ENCODE assay signal across 9 cellular contexts in genomic region chr1:15696956-15697521, GRCh38. TPM values are rescaled to one million over a fixed set of nuclear protein-coding genes. Genes with fewer than 3 reads are reported as not detected.
DNase-seq lines count a peak whose midpoint lies in the region; ATAC-seq, FAIRE-seq and TF ChIP-seq lines count a peak whose summit lies in the region.
"Had no signal": no experiment of that assay in that cellular context is flagged by ENCODE, and none has a peak within 500 bp of the region (broad histone marks: within the 10 kb centered on the region; RNA-seq: fewer than 3 reads in every experiment).

No MANE protein-coding gene starts in this region.

- 0 out of 2 replicates have a peak overlapping the region, but pooled peaks have one; percentile 10 for H2AFZ ChIP-seq in MM.1S (ENCODE audit: low read length)

- no peaks in the 10 kb centered on the region for H3K9me3 ChIP-seq in MM.1S (replicated peaks; ENCODE audit: insufficient read depth, low read length)
- H3K9me3 ChIP-seq in mononuclear cell (ENCODE audit: low read depth, low read length) = no peaks in the 10 kb centered on the region
- H3K9me3 ChIP-seq in testis = no peaks in the 10 kb centered on the region

- no peaks in the 10 kb centered on the region for H4K20me1 ChIP-seq in MM.1S (ENCODE audit: insufficient read depth, low read length)

- H3K4me1 ChIP-seq in MM.1S (ENCODE audit: low read length) (peaks cover 15% of the 10 kb centered on the region), mononuclear cell (ENCODE audit: insufficient read depth, low read length) (peaks cover 34% of the 10 kb centered on the region), testis (peaks cover 9% of the 10 kb centered on the region)

- H3K9me2 ChIP-seq in MM.1S (replicated peaks; ENCODE audit: insufficient read depth, low read length) = no peaks in the 10 kb centered on the region

- H3K79me2 ChIP-seq in MM.1S (ENCODE audit: low read length) = peaks cover 76% of the 10 kb centered on the region

- H3K36me3 ChIP-seq in MM.1S (replicated peaks; ENCODE audit: insufficient read depth, low read length) = no peaks in the 10 kb centered on the region
- no peaks in the 10 kb centered on the region for H3K36me3 ChIP-seq in testis (ENCODE audit: low read depth, missing control alignments)

- H3K27ac ChIP-seq in MM.1S (ENCODE audit: low read length) (peak overlapping the region; percentile 91), testis (no peak overlapping the region)

- WGBS in testis, 2 donors = 57 to 63% methylated on average over 10 of the region's 10 CpGs

- intact Hi-C loops in testis (cut with DNase I; ENCODE audit: low total_unique reads) = no loop called here

- DNase-seq in GM12891 (ENCODE audit: insufficient read length, low spot score) (peak; percentile 69), MM.1S (peak; percentile 73), mucosa of gallbladder (ENCODE audit: low spot score) (no peak), testis (no peak), frontal cortex (ENCODE audit: low spot score in 2 of 2) (no peak)
- DNase-seq in activated naive CD4-positive, alpha-beta T cell treated with anti-CD3 and anti-CD28 coated beads, Interleukin-2, amount 50 U/mL, for 16 hours = peak; percentile 38

- peak overlapping the region; percentile 82 for H3K4me2 ChIP-seq in MM.1S (ENCODE audit: low read depth, low read length)

- peak; percentile 98 for FAIRE-seq in GM12891 (lab: Jason Lieb, UNC)
- FAIRE-seq in frontal cortex (lab: Jason Lieb, UNC) = no peak
- FAIRE-seq: endometrium had no signal

- TF ChIP-seq CTCF in MM.1S (IDR thresholded peaks at IDR 0.05; ENCODE audit: low read length) (no peak), testis (IDR thresholded peaks at IDR 0.05) (no peak)

- H3K27me3 ChIP-seq in MM.1S (replicated peaks; ENCODE audit: insufficient read depth, low read length) (no peaks in the 10 kb centered on the region), mononuclear cell (ENCODE audit: insufficient read depth, low read length) (no peaks in the 10 kb centered on the region), testis (no peaks in the 10 kb centered on the region)

- peak; percentile 76 for TF ChIP-seq POLR2A in GM12891 (IDR thresholded peaks at IDR 0.05; ENCODE audit: low read depth, low read length)
- TF ChIP-seq POLR2A in testis (IDR thresholded peaks at IDR 0.05) = no peak

- ATAC-seq in GM21576 (IDR thresholded peaks at IDR 0.05; ENCODE audit: unreplicated experiment) = peak; percentile 87

- peaks cover 23% of the 10 kb centered on the region for H3F3A ChIP-seq in MM.1S (ENCODE audit: insufficient read depth, low read length)

- H3K9ac ChIP-seq in MM.1S (ENCODE audit: low read length) = peak overlapping the region; percentile 58

- H3K4me3 ChIP-seq in MM.1S (ENCODE audit: low read length) (peak overlapping the region; percentile 48), mononuclear cell (ENCODE audit: low read length) (peak overlapping the region; percentile 26), testis (no peak overlapping the region)

TF ChIP-seq in GM12891, 5 proteins besides CTCF, POLR2A, EP300 and RAD21:
- TF ChIP-seq TAF1 (IDR thresholded peaks at IDR 0.05; ENCODE audit: low read depth, low read length) (0 out of 2 replicates have a peak, but pooled peaks have one; percentile 53), SPI1 (IDR thresholded peaks at IDR 0.05; ENCODE audit: low read depth, low read length) (peak; percentile 100), POLR2AphosphoS5 (IDR thresholded peaks at IDR 0.05; ENCODE audit: low read depth, low read length) (peak; percentile 80), POU2F2 (IDR thresholded peaks at IDR 0.05; ENCODE audit: low read depth, low read length) (peak; percentile 26; the same call in 1 of the 2 replicates), PAX5 (IDR thresholded peaks at IDR 0.05; ENCODE audit: insufficient read depth, low read length, severe bottlenecking) (no peak)

RNA-seq across cellular contexts. Expression of gene PLEKHM2, which starts 12.9 kb away (rescaled TPM):
- 27.3 TPM for polyA plus RNA-seq in GM12891 (2012; ENCODE audit: low read depth, missing spikeins)
- 70.7 TPM for total RNA-seq in mononuclear cell
- total RNA-seq in mucosa of gallbladder = 71.2 TPM
- 10 to 100 TPM; 61.9 to 70.2 TPM for total RNA-seq in testis
- 98.4 TPM for polyA plus RNA-seq in testis (ENCODE audit: insufficient read depth, low read depth, low replicate concordance)
- total RNA-seq in frontal cortex = 32.6 TPM

RNA-seq across cellular contexts. Expression of gene SLC25A34, which starts 39.0 kb away (rescaled TPM):
- 0.42 TPM for polyA plus RNA-seq in GM12891 (2012; ENCODE audit: low read depth, missing spikeins)
- total RNA-seq in mononuclear cell (1.0 TPM), mucosa of gallbladder (10.1 TPM), testis (1 to 10 TPM; 2.5 to 3.8 TPM), frontal cortex (not detected)
- 2.6 TPM for polyA plus RNA-seq in testis (ENCODE audit: insufficient read depth, low read depth, low replicate concordance)

RNA-seq across cellular contexts. Expression of gene TMEM82, which starts 45.3 kb away (rescaled TPM):
- polyA plus RNA-seq in GM12891 (2012; ENCODE audit: low read depth, missing spikeins) = not detected
- total RNA-seq in mononuclear cell (not detected), mucosa of gallbladder (4.9 TPM), testis (not detected), frontal cortex (not detected)
- polyA plus RNA-seq in testis (ENCODE audit: insufficient read depth, low read depth, low replicate concordance) = not detected

Comparison
In these comparisons a context has a peak if more than half of its experiments do, and no peak if none do; other contexts are left out.
1. DNase-seq: peak in GM12891 (single experiment), MM.1S (single experiment) and activated naive CD4-positive, alpha-beta T cell treated with anti-CD3 and anti-CD28 coated beads, Interleukin-2, amount 50 U/mL, for 16 hours (single experiment); none in mucosa of gallbladder (single experiment), testis (single experiment) and frontal cortex (0 of 2).
2. H3K4me3 ChIP-seq: peak in MM.1S (single experiment) and mononuclear cell (single experiment); none in testis (0 of 2).